Comparison of ENCODE assay signal across 8 cellular contexts in the genomic region with DNA sequence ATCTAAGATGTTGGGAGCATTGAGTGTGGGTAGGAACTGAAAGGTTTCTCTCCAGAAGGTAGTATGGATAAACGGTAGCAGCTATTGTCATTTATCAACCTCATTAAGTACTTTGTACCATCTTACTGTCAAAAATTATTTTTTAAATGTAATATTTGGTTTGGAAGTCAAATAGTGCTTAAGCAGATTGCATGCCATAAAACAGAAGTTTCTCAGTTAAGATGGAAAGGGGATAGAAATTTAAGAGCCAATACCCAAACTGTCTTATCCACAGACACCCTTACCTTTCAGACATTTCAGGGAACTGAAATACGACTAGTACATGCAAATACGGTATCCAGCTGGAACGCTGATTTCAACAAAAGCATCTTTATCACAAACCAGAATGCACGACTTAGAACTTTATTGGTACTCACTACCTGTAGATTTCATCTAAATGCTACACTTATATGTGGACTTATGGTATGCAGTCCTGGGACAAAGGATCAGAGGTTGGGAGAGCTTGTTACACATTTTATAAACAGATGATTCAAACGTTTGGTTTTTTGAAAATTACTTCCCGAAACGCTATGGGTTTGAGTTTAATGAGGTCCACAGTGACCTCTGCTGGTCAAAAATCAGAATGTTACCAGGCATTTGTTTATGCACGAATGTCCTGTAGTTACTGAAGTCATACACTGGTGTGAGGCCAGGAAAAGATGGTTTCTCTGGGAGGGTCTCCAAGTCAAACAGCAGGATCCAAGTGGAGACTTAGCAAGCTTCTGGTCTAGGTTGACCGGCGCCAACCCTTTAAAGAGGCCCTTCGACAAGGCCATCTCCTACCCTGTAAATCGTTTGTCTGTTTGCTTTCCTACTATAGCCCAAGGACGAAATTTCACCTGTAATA. TPM values are rescaled to one million over a fixed set of nuclear protein-coding genes. Genes with fewer than 3 reads are reported as not detected.
DNase-seq lines count a peak whose midpoint lies in the region; ATAC-seq and TF ChIP-seq lines count a peak whose summit lies in the region.

No MANE protein-coding gene starts in this region.

- TF ChIP-seq CTCF in AG10803 (conservative IDR thresholded peaks at IDR 0.05; ENCODE audit: low read length), result peak; percentile 81

- DNase-seq in AG10803 (ENCODE audit: low read depth), result peak; percentile 77
- DNase-seq in NCI-H345 treated with DMSO at 0.1 percent for 48 hours (lab: John Stamatoyannopoulos, UW; ENCODE audit: unreplicated experiment), result peak; percentile 44
- peak; percentile 8 for DNase-seq in activated CD4-positive, alpha-beta T cell treated with anti-CD3 and anti-CD28 coated beads, Interleukin-2, amount 50 U/mL, for 1 hour
- peak; percentile 61 to 76 for DNase-seq in erythroblast (lab: John Stamatoyannopoulos, UW)
- peak; percentile 77 for DNase-seq in myocyte (ENCODE audit: low read depth)
- peak; percentile 78 for DNase-seq in ureter (ENCODE audit: low spot score)

- peak; percentile 86 for ATAC-seq in GM18499 (IDR thresholded peaks at IDR 0.05; ENCODE audit: insufficient read depth, unreplicated experiment)
- peak; percentile 79 for ATAC-seq in HG03280 (IDR thresholded peaks at IDR 0.05; ENCODE audit: unreplicated experiment)

- no peak for TF ChIP-seq POLR2A in erythroblast (IDR thresholded peaks at IDR 0.05; ENCODE audit: low read length)

- H3K4me3 ChIP-seq in AG10803 (ENCODE audit: low read length), result peak overlapping the region; percentile 33

RNA-seq across cellular contexts. Expression of a gene that starts 45.7 kb away (rescaled TPM):
- 80.9 and 88.0 TPM in 2 replicates for total RNA-seq in myocyte
- 81.0 TPM for polyA plus RNA-seq in myocyte (2012)
- total RNA-seq in ureter, result 84.7 TPM

Comparison
In these comparisons a context has a peak if more than half of its experiments do, and no peak if none do; other contexts are left out.
1. Peak in every context shown above with its lines: DNase-seq, ATAC-seq and H3K4me3 ChIP-seq.
2. DNase-seq: peak in every context shown above with its lines; median percentile 78 in ureter; 77 in AG10803; 77 in myocyte; 68 in erythroblast; 44 in NCI-H345 treated with DMSO at 0.1 percent for 48 hours; 8 in activated CD4-positive, alpha-beta T cell treated with anti-CD3 and anti-CD28 coated beads, Interleukin-2, amount 50 U/mL, for 1 hour.